In the genomic region with DNA sequence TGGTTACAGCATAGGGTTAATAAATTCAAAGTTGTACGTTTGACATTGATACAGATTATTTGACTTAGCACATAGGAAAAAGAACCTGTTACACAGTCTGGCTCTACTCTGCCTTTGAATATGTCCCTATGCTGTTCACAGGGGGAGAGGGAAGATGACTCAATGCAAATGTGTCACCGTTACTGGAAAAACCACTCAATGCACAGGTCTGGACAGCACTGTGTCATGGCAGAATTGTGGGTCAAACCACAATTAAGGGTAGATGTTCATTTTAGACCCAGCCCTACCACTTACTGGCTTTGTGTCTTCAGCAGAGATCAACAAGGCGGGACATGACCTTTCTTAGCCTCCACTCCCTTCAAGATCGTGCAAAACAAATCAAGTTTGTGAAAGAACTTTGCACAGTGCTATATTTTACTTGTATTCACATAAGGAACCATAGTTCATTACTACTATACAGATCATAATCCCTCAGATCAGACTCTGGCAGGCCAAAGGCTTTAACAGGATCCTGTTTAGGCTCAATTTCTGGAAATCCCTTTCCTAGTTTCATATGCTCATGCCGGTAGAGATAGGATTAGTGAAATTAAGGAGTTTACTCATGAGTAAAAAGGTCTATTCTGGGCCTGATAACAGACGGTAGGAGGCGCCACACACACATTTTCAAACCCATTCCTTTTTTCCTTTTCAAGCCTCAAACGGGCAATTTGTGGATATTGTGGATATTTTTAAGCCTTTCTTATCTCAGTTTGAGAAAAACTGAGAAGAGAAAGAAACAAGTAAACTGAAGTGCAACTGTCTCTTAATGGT, we compare ENCODE assay signal across 8 cellular contexts. TPM values are rescaled to one million over a fixed set of nuclear protein-coding genes. Genes with fewer than 3 reads are reported as not detected.
DNase-seq lines count a peak whose midpoint lies in the region; ATAC-seq and TF ChIP-seq lines count a peak whose summit lies in the region.

No MANE protein-coding gene starts in this region.

- H3K27ac ChIP-seq in esophagus squamous epithelium (peak overlapping the region; percentile 85 to 89 (median 88)), dorsolateral prefrontal cortex (no peak overlapping the region)

- TF ChIP-seq CTCF in GM12865 (IDR thresholded peaks at IDR 0.05; ENCODE audit: insufficient read depth, low read depth, low read length, missing control alignments) (peak; percentile 50), esophagus squamous epithelium (IDR thresholded peaks at IDR 0.05) (peak in 5 of 6 experiments; percentile 23 to 78 (median 56)), dorsolateral prefrontal cortex (IDR thresholded peaks at IDR 0.05 in 54 of 56, conservative IDR thresholded peaks at IDR 0.05 in 2 of 56; ENCODE audit: low read depth in 1 of 56, partially characterized antibody in 56 of 56) (peak in 18 of 56 donors; percentile 10 to 34 (median 22))

- H3K9me3 ChIP-seq in esophagus squamous epithelium, result no peaks in the 10 kb centered on the region

- H3K27me3 ChIP-seq in esophagus squamous epithelium (no peaks in the 10 kb centered on the region), dorsolateral prefrontal cortex (no peaks in the 10 kb centered on the region)

- intact Hi-C loops in esophagus squamous epithelium (cut with DNase I) (no loop called here), dorsolateral prefrontal cortex (cut with DNase I) (no loop called here)

- no peaks in the 10 kb centered on the region for H3K27me3 Mint-ChIP-seq in stimulated activated memory B cell treated with anti-CD40 and anti-IgM and Interleukin-4, amounts not matched to agents 10 μg/mL and 1 μg/mL and 100 μg/mL, for 72 hours

- H3K27ac Mint-ChIP-seq in stimulated activated memory B cell treated with anti-CD40 and anti-IgM and Interleukin-4, amounts not matched to agents 10 μg/mL and 1 μg/mL and 100 μg/mL, for 72 hours, result peak overlapping the region; percentile 15

- no peak for TF ChIP-seq POLR2A in esophagus squamous epithelium (IDR thresholded peaks at IDR 0.05)

- WGBS in esophagus squamous epithelium, 2 donors, result 26 to 29% methylated on average over 8 of the region's 8 CpGs

- ATAC-seq in HG02870 (IDR thresholded peaks at IDR 0.05; ENCODE audit: unreplicated experiment), result peak; percentile 77
- peak; percentile 86 for ATAC-seq in stimulated activated memory B cell treated with anti-CD40 and anti-IgM and Interleukin-4, amounts not matched to agents 10 μg/mL and 1 μg/mL and 100 μg/mL, for 72 hours
- ATAC-seq in GM18517 (IDR thresholded peaks at IDR 0.05; ENCODE audit: unreplicated experiment), result no peak

- H3K4me1 Mint-ChIP-seq in stimulated activated memory B cell treated with anti-CD40 and anti-IgM and Interleukin-4, amounts not matched to agents 10 μg/mL and 1 μg/mL and 100 μg/mL, for 72 hours, result peaks cover 16% of the 10 kb centered on the region

- no peaks in the 10 kb centered on the region for H3K9me3 Mint-ChIP-seq in stimulated activated memory B cell treated with anti-CD40 and anti-IgM and Interleukin-4, amounts not matched to agents 10 μg/mL and 1 μg/mL and 100 μg/mL, for 72 hours

- peaks cover 11 to 89% (median 14%) of the 10 kb centered on the region in 3 donors for H3K36me3 ChIP-seq in esophagus squamous epithelium

- peaks cover 57% of the 10 kb centered on the region for H3K36me3 Mint-ChIP-seq in stimulated activated memory B cell treated with anti-CD40 and anti-IgM and Interleukin-4, amounts not matched to agents 10 μg/mL and 1 μg/mL and 100 μg/mL, for 72 hours

- no peak overlapping the region for H3K4me3 Mint-ChIP-seq in stimulated activated memory B cell treated with anti-CD40 and anti-IgM and Interleukin-4, amounts not matched to agents 10 μg/mL and 1 μg/mL and 100 μg/mL, for 72 hours

- H3K4me3 ChIP-seq in GM12865 (ENCODE audit: low read depth, low read length) (no peak overlapping the region), esophagus squamous epithelium (no peak overlapping the region), dorsolateral prefrontal cortex (no peak overlapping the region)

- peaks cover 55 to 82% (median 67%) of the 10 kb centered on the region in 3 donors for H3K4me1 ChIP-seq in esophagus squamous epithelium

- peak; percentile 58 for DNase-seq in GM12865 (ENCODE audit: low read depth)
- peak; percentile 40 to 53 for DNase-seq in activated CD4-positive, alpha-beta T cell treated with anti-CD3 and anti-CD28 coated beads for 24 hours (ENCODE audit: low read depth in 2 of 2)
- no peak for DNase-seq in esophagus squamous epithelium (lab: John Stamatoyannopoulos, UW)
- no peak for DNase-seq in dorsolateral prefrontal cortex
- DNase-seq in superior temporal gyrus (ENCODE audit: extremely low spot score), result no peak

RNA-seq across cellular contexts. Expression of a gene that starts 22.0 kb away (rescaled TPM):
- total RNA-seq in esophagus squamous epithelium (10 to 100 TPM; 26.8 to 54.4 (median 42.2) TPM), dorsolateral prefrontal cortex (10 to 100 TPM; 19.2 to 56.2 (median 35.0) TPM)

RNA-seq across cellular contexts. Expression of a gene that starts 45.1 kb away (rescaled TPM):
- total RNA-seq in esophagus squamous epithelium, result 1 to 10 TPM; 2.5 to 9.1 (median 4.0) TPM
- 10 to 100 TPM in 3 of 120 experiments, 1 to 10 TPM in 117; 2.4 to 12.2 (median 5.3) TPM for total RNA-seq in dorsolateral prefrontal cortex

Comparison
In these comparisons a context has a peak if more than half of its experiments do, and no peak if none do; other contexts are left out.
1. DNase-seq: peak in GM12865 (single experiment) and activated CD4-positive, alpha-beta T cell treated with anti-CD3 and anti-CD28 coated beads for 24 hours (2 of 2); none in esophagus squamous epithelium (single experiment), dorsolateral prefrontal cortex (0 of 10) and superior temporal gyrus (single experiment).
2. H3K27ac ChIP-seq: peak in esophagus squamous epithelium (4 of 4); none in dorsolateral prefrontal cortex (0 of 59).